1 cellular context compared by ENCODE assay signal in the genomic region with DNA sequence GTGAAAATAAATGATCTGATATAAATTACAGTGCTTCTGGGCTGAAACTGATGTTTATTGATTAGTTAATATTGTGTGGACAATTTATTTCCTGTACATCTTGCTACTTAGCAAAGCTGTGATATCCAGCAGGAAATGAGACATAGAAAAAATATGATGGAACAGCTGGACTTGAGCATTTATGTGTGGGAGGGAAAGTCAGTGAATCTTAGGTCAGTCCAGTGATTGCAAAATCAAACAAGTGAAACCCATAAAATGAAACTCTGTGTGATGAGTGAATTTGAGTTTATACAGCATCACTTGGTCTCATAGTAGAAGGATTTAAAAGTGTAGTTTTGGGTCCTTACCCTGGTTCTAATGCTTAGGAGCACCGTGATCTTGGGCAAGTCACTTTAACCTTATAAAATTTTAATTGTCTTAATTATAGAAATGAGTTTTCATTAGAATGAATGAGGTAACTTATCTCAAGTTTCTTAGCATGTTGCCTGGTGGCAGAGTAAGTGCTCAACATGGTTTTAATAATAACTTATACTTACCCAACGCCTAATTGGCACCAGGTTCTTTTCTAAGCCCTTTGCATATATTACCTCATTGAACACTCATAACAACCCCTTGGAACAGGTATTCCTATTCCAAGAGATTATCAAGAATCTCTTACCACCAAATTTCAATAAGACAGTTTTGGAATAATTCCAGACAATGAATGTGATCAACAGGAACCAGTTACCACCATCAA.
TF ChIP-seq lines count a peak whose summit lies in the region.

No MANE protein-coding gene starts in this region.

TF ChIP-seq in IMR-90, 13 proteins besides CTCF, POLR2A, EP300 and RAD21 (continued from another document):
- no peak for TF ChIP-seq SMC3 (IDR thresholded peaks at IDR 0.05; ENCODE audit: low read depth, low read length)
- TF ChIP-seq MAZ (IDR thresholded peaks at IDR 0.05; ENCODE audit: borderline replicate concordance, low read depth, low read length) = no peak
- no peak for TF ChIP-seq CHD1 (IDR thresholded peaks at IDR 0.05; ENCODE audit: low read depth, low read length)
- TF ChIP-seq MAFK (IDR thresholded peaks at IDR 0.05; ENCODE audit: low read depth, low read length) = no peak
- TF ChIP-seq MXI1 (IDR thresholded peaks at IDR 0.05; ENCODE audit: borderline replicate concordance, low read depth, low read length) = no peak
- TF ChIP-seq NFE2L2 (IDR thresholded peaks at IDR 0.05; ENCODE audit: low read depth, low read length) = no peak
- no peak for TF ChIP-seq RFX5 (IDR thresholded peaks at IDR 0.05; ENCODE audit: low read depth, low read length)
- TF ChIP-seq RCOR1 (IDR thresholded peaks at IDR 0.05; ENCODE audit: insufficient replicate concordance, low read length) = peak; percentile 45
